ENCODE assay signal across 18 cellular contexts in genomic region chr10:80520661-80521488, GRCh38. TPM values are rescaled to one million over a fixed set of nuclear protein-coding genes. Genes with fewer than 3 reads are reported as not detected.
DNase-seq lines count a peak whose midpoint lies in the region; ATAC-seq and TF ChIP-seq lines count a peak whose summit lies in the region.
"Had no signal": no experiment of that assay in that cellular context is flagged by ENCODE, and none has a peak within 500 bp of the region (broad histone marks: within the 10 kb centered on the region; RNA-seq: fewer than 3 reads in every experiment).

No MANE protein-coding gene starts in this region.

- ATAC-seq in activated T-cell treated with anti-CD3 and anti-CD28 coated beads, Interleukin-2, amount 50 U/mL, for 72 hours (replicated peaks in 1 of 2) = no peak
- no peak; the same call in 1 of the 2 replicates for ATAC-seq in WTC11
- no peak for ATAC-seq in foreskin keratinocyte
- no peak for ATAC-seq in GM21367 (IDR thresholded peaks at IDR 0.05; ENCODE audit: unreplicated experiment)
- ATAC-seq in HG03378 (IDR thresholded peaks at IDR 0.05; ENCODE audit: unreplicated experiment) = no peak

- no peak overlapping the region for H3K4me3 Mint-ChIP-seq in activated T-cell treated with anti-CD3 and anti-CD28 coated beads, Interleukin-2, amount 50 U/mL, for 24 hours
- H3K4me3 Mint-ChIP-seq in activated T-cell treated with anti-CD3 and anti-CD28 coated beads, Interleukin-2, amount 50 U/mL, for 72 hours = no peak overlapping the region
- no peak overlapping the region for H3K4me3 Mint-ChIP-seq in WTC11
- H3K4me3 Mint-ChIP-seq: neural progenitor cell had no signal

- TF ChIP-seq POLR2A in spleen (IDR thresholded peaks at IDR 0.05) = no peak

- DNase-seq in activated T-cell treated with anti-CD3 and anti-CD28 coated beads, Interleukin-2, amount 50 U/mL, for 24 hours = no peak
- no peak for DNase-seq in activated T-cell treated with anti-CD3 and anti-CD28 coated beads, Interleukin-2, amount 50 U/mL, for 72 hours
- DNase-seq in WTC11 (ENCODE audit: low spot score) (no peak), foreskin keratinocyte (no peak), spleen (peak; percentile 71), DMS 273 treated with DMSO at 0.1 percent for 48 hours (lab: John Stamatoyannopoulos, UW) (no peak)
- DNase-seq: activated T-cell treated with anti-CD3 and anti-CD28 coated beads for 4 hours; dorsolateral prefrontal cortex; GOT3; NCI-H1048; stimulated activated CD4-positive, alpha-beta T cell treated with anti-CD3 and anti-CD28 coated beads, Interleukin-4, amount 100 ng/mL, for 4 hours had no signal

- peaks cover 47% of the 10 kb centered on the region for H3K4me1 Mint-ChIP-seq in activated T-cell treated with anti-CD3 and anti-CD28 coated beads, Interleukin-2, amount 50 U/mL, for 24 hours (ENCODE audit: low read depth)
- peaks cover 42% of the 10 kb centered on the region for H3K4me1 Mint-ChIP-seq in activated T-cell treated with anti-CD3 and anti-CD28 coated beads, Interleukin-2, amount 50 U/mL, for 72 hours (ENCODE audit: low read depth)
- peaks cover 7% of the 10 kb centered on the region for H3K4me1 Mint-ChIP-seq in WTC11

- CTCF ChIA-PET in WTC11 (lab: Charles Lee) = interaction anchor here (0.8 to 1.0 kb wide), 2 partner anchors 15 kb away, joined by 3 to 4 read pairs; no protein-coding TSS in a partner anchor

- POLR2A ChIA-PET in WTC11 (lab: Charles Lee) = no interaction called here

- H3K4me1 ChIP-seq in foreskin keratinocyte (peaks cover 16% of the 10 kb centered on the region), spleen (peaks cover 4 to 82% (median 49%) of the 10 kb centered on the region in 6 donors)
- H3K4me1 ChIP-seq: neural progenitor cell had no signal

- WGBS in spleen, 5 donors = 83 to 90% (median 88%) methylated on average over 9 to 11 of the region's 11 CpGs

- peaks cover 71% of the 10 kb centered on the region for H3K36me3 Mint-ChIP-seq in activated T-cell treated with anti-CD3 and anti-CD28 coated beads, Interleukin-2, amount 50 U/mL, for 24 hours (ENCODE audit: low read depth)
- peaks cover 1 to 14% of the 10 kb centered on the region in 2 donors for H3K36me3 Mint-ChIP-seq in activated T-cell treated with anti-CD3 and anti-CD28 coated beads, Interleukin-2, amount 50 U/mL, for 72 hours (ENCODE audit: insufficient read depth in 2 of 2)
- H3K36me3 Mint-ChIP-seq in WTC11 = peaks cover 30% of the 10 kb centered on the region

- no peaks in the 10 kb centered on the region for H3K27me3 Mint-ChIP-seq in activated T-cell treated with anti-CD3 and anti-CD28 coated beads, Interleukin-2, amount 50 U/mL, for 24 hours
- no peaks in the 10 kb centered on the region for H3K27me3 Mint-ChIP-seq in activated T-cell treated with anti-CD3 and anti-CD28 coated beads, Interleukin-2, amount 50 U/mL, for 72 hours (ENCODE audit: low read depth)
- H3K27me3 Mint-ChIP-seq in WTC11 (ENCODE audit: low read depth) = no peaks in the 10 kb centered on the region

- H3K27ac ChIP-seq in foreskin keratinocyte (peak overlapping the region; percentile 7), spleen (no peak overlapping the region)
- H3K27ac ChIP-seq: neural progenitor cell, SK-N-MC, VCaP had no signal

- H3K9me3 ChIP-seq in spleen = no peaks in the 10 kb centered on the region

- H3K9me3 Mint-ChIP-seq in activated T-cell treated with anti-CD3 and anti-CD28 coated beads, Interleukin-2, amount 50 U/mL, for 24 hours = no peaks in the 10 kb centered on the region
- no peaks in the 10 kb centered on the region for H3K9me3 Mint-ChIP-seq in activated T-cell treated with anti-CD3 and anti-CD28 coated beads, Interleukin-2, amount 50 U/mL, for 72 hours
- no peaks in the 10 kb centered on the region for H3K9me3 Mint-ChIP-seq in WTC11
- H3K9me3 Mint-ChIP-seq: neural progenitor cell had no signal

- H3K27me3 ChIP-seq in foreskin keratinocyte = no peaks in the 10 kb centered on the region
- H3K27me3 ChIP-seq in spleen (replicated peaks in 1 of 7) = no peaks in the 10 kb centered on the region
- H3K27me3 ChIP-seq: dorsolateral prefrontal cortex, neural progenitor cell had no signal

- H3K4me3 ChIP-seq in spleen = no peak overlapping the region
- H3K4me3 ChIP-seq: dorsolateral prefrontal cortex, neural progenitor cell, SK-N-MC had no signal

- no peak for TF ChIP-seq CTCF in WTC11 (IDR thresholded peaks at IDR 0.05)
- TF ChIP-seq CTCF in foreskin keratinocyte (conservative IDR thresholded peaks at IDR 0.05) = no peak
- no peak for TF ChIP-seq CTCF in spleen (IDR thresholded peaks at IDR 0.05 in 8 of 11, conservative IDR thresholded peaks at IDR 0.05 in 3 of 11)

- peak overlapping the region; percentile 75 for H3K27ac Mint-ChIP-seq in activated T-cell treated with anti-CD3 and anti-CD28 coated beads, Interleukin-2, amount 50 U/mL, for 24 hours
- H3K27ac Mint-ChIP-seq in activated T-cell treated with anti-CD3 and anti-CD28 coated beads, Interleukin-2, amount 50 U/mL, for 72 hours = no peak overlapping the region
- H3K27ac Mint-ChIP-seq in WTC11 = peak overlapping the region; percentile 34; the same call in 1 of the 2 replicates
- H3K27ac Mint-ChIP-seq: neural progenitor cell had no signal

- intact Hi-C loops in spleen (cut with DNase I; ENCODE audit: low total_unique reads) = no loop called here

- peaks cover 4 to 71% (median 50%) of the 10 kb centered on the region in 6 donors for H3K36me3 ChIP-seq in spleen
- H3K36me3 ChIP-seq: neural progenitor cell had no signal

TF ChIP-seq in WTC11, 78 proteins besides CTCF, POLR2A, EP300 and RAD21:
- no peak for TF ChIP-seq CREM (CRISPR knock-in tag; IDR thresholded peaks at IDR 0.05)
- no peak for TF ChIP-seq NFE2L1 (CRISPR knock-in tag; IDR thresholded peaks at IDR 0.05)
- no peak for TF ChIP-seq GABPB1 (CRISPR knock-in tag; IDR thresholded peaks at IDR 0.05)
- no peak for TF ChIP-seq NR3C1 (CRISPR knock-in tag; conservative IDR thresholded peaks at IDR 0.05; ENCODE audit: low read depth)
- no peak for TF ChIP-seq AR (CRISPR knock-in tag; IDR thresholded peaks at IDR 0.05)

RNA-seq across cellular contexts. Expression of gene SH2D4B, which starts 16.8 kb away (rescaled TPM):
- total RNA-seq in activated T-cell treated with anti-CD3 and anti-CD28 coated beads, Interleukin-2, amount 50 U/mL, for 72 hours = under 1 TPM; 0.34 to 0.46 TPM
- 0.04 to 0.09 TPM in 2 of 3 replicates, not detected in the other for total RNA-seq in WTC11 (2021)
- not detected in 2 replicates for total RNA-seq in foreskin keratinocyte
- polyA plus RNA-seq in foreskin keratinocyte = 0.02 TPM in 1 of 2 replicates, not detected in the other
- under 1 TPM in 5 of 7 donors, not detected in 2; 0.11 to 0.46 (median 0.21) TPM for total RNA-seq in spleen
- under 1 TPM; 0.08 to 0.11 (median 0.10) TPM for polyA plus RNA-seq in spleen
- polyA plus RNA-seq: liver, urinary bladder had no signal
